Comparison of ENCODE assay signal across 8 cellular contexts in the genomic region with DNA sequence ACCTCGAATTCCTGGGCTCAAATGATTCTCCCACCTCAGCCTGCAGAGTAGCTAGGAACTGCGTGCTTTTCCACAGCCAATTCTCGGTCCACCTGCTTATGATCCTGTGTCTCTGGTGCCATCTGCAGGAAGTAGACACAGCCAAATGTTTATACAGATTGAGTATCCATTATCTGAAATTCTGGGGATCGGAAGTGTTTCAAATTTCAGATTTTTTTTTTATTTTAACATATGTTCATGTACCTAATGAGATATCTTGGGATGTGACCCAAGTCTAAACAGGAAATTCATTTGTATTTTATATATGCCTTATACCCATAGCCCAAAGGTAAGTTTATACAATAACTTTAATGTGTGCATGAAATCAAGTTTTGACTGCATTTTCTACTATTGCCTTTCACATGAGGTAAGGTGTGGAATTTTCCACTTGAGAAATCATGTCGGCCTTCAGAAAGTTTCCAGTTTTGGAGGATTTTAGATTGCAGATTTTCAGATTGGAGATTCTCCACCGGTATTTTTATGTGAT.
DNase-seq lines count a peak whose midpoint lies in the region; ATAC-seq and TF ChIP-seq lines count a peak whose summit lies in the region.

No MANE protein-coding gene starts in this region.

- H3K27me3 Mint-ChIP-seq in dendritic cell treated with granulocyte-macrophage colony-stimulating factor and Interleukin-4, amounts not matched to agents 40 ng/mL and 50 ng/mL, for 4 days, result peaks cover 8% of the 10 kb centered on the region

- in situ Hi-C loops in G401 (cut with HindIII; ENCODE audit: low sequenced_read_pairs), result no loop called here

- DNase-seq in AG09319 (ENCODE audit: extremely low read depth, low read depth) (no peak), G401 (ENCODE audit: low spot score) (peak; percentile 66), NCI-H748 (lab: John Stamatoyannopoulos, UW; ENCODE audit: unreplicated experiment) (peak; percentile 65), myocyte (ENCODE audit: low read depth) (peak; percentile 82), NCI-H446 treated with DMSO at 0.1 percent for 48 hours (lab: John Stamatoyannopoulos, UW) (no peak), OCI-M2 (lab: John Stamatoyannopoulos, UW; ENCODE audit: unreplicated experiment) (no peak)

- H3K9me3 Mint-ChIP-seq in dendritic cell treated with granulocyte-macrophage colony-stimulating factor and Interleukin-4, amounts not matched to agents 40 ng/mL and 50 ng/mL, for 4 days, result no peaks in the 10 kb centered on the region

- ATAC-seq in GM21786 (IDR thresholded peaks at IDR 0.05; ENCODE audit: unreplicated experiment), result no peak

- H3K27ac Mint-ChIP-seq in dendritic cell treated with granulocyte-macrophage colony-stimulating factor and Interleukin-4, amounts not matched to agents 40 ng/mL and 50 ng/mL, for 4 days, result no peak overlapping the region

- peak overlapping the region; percentile 20 for H3K4me3 Mint-ChIP-seq in dendritic cell treated with granulocyte-macrophage colony-stimulating factor and Interleukin-4, amounts not matched to agents 40 ng/mL and 50 ng/mL, for 4 days

- peaks cover 14% of the 10 kb centered on the region for H3K4me1 Mint-ChIP-seq in dendritic cell treated with granulocyte-macrophage colony-stimulating factor and Interleukin-4, amounts not matched to agents 40 ng/mL and 50 ng/mL, for 4 days (ENCODE audit: low read depth)

- peak; percentile 70 for TF ChIP-seq CTCF in AG09319 (IDR thresholded peaks at IDR 0.05; ENCODE audit: low read depth, low read length)

- intact Hi-C loops in dendritic cell treated with granulocyte-macrophage colony-stimulating factor and Interleukin-4, amounts not matched to agents 40 ng/mL and 50 ng/mL, for 4 days (cut with micrococcal nuclease), result no loop called here

- no peaks in the 10 kb centered on the region for H3K36me3 Mint-ChIP-seq in dendritic cell treated with granulocyte-macrophage colony-stimulating factor and Interleukin-4, amounts not matched to agents 40 ng/mL and 50 ng/mL, for 4 days (ENCODE audit: low read depth)

Comparison
In these comparisons a context has a peak if more than half of its experiments do, and no peak if none do; other contexts are left out.
1. DNase-seq: peak in G401 (single experiment), NCI-H748 (single experiment) and myocyte (single experiment); none in AG09319 (single experiment), NCI-H446 treated with DMSO at 0.1 percent for 48 hours (single experiment) and OCI-M2 (single experiment).